ENCODE assay signal across 17 cellular contexts in genomic region chr5:173319610-173320100, GRCh38. TPM values are rescaled to one million over a fixed set of nuclear protein-coding genes. Genes with fewer than 3 reads are reported as not detected.
A peak's percentile ranks its signal among the peaks of the same experiment; 100 is the strongest.
DNase-seq lines count a peak whose midpoint lies in the region; ATAC-seq, FAIRE-seq and TF ChIP-seq lines count a peak whose summit lies in the region.
"Had no signal": no experiment of that assay in that cellular context is flagged by ENCODE, and none has a peak within 500 bp of the region (broad histone marks: within the 10 kb centered on the region; RNA-seq: fewer than 3 reads in every experiment).

No MANE protein-coding gene starts in this region.

- no peak for TF ChIP-seq CTCF in brain (conservative IDR thresholded peaks at IDR 0.05)
- TF ChIP-seq CTCF in hepatocyte (IDR thresholded peaks at IDR 0.05; ENCODE audit: poor library complexity), result no peak
- no peak for TF ChIP-seq CTCF in prostate gland (IDR thresholded peaks at IDR 0.05)

- no peaks in the 10 kb centered on the region for H3K9me2 ChIP-seq in hepatocyte (replicated peaks; ENCODE audit: insufficient read depth)

- H3K4me3 Mint-ChIP-seq in brain, result peak overlapping the region in 1 of 5 experiments; percentile 13
- H3K4me3 Mint-ChIP-seq: activated CD4-positive, alpha-beta T cell treated with anti-CD3 and anti-CD28 coated beads for 36 hours; activated naive CD8-positive, alpha-beta T cell; stimulated activated naive CD8-positive, alpha-beta T cell treated with anti-CD3 and anti-CD28 coated beads, Interleukin-15, Interleukin-2, amounts not matched to agents 100 ng/mL and 50 ng/mL, for 24 hours had no signal

- peaks cover 68% of the 10 kb centered on the region for H3K36me3 ChIP-seq in BLaER1
- H3K36me3 ChIP-seq in hepatocyte (replicated peaks; ENCODE audit: insufficient read depth, low read depth), result no peaks in the 10 kb centered on the region
- no peaks in the 10 kb centered on the region for H3K36me3 ChIP-seq in prostate gland

- H3K9ac ChIP-seq in BLaER1, result peak overlapping the region; percentile 47

- H4K20me1 ChIP-seq in BLaER1, result peaks cover 98% of the 10 kb centered on the region
- H4K20me1 ChIP-seq in hepatocyte (ENCODE audit: insufficient read depth, poor library complexity, severe bottlenecking), result no peaks in the 10 kb centered on the region

- H3K4me2 ChIP-seq in BLaER1 (peak overlapping the region; percentile 87), hepatocyte (peak overlapping the region; percentile 28)

- no peaks in the 10 kb centered on the region for H3K79me2 ChIP-seq in hepatocyte

- H2AFZ ChIP-seq in hepatocyte, result no peak overlapping the region

- peaks cover 100% of the 10 kb centered on the region for H3K4me1 ChIP-seq in BLaER1
- peaks cover 42% of the 10 kb centered on the region for H3K4me1 ChIP-seq in hepatocyte (ENCODE audit: insufficient read depth)
- no peaks in the 10 kb centered on the region for H3K4me1 ChIP-seq in prostate gland (replicated peaks)

- H3K36me3 Mint-ChIP-seq in brain, result peaks cover 50% of the 10 kb centered on the region

- peak overlapping the region; percentile 64 for H3K27ac ChIP-seq in BLaER1
- peak overlapping the region; percentile 55 for H3K27ac ChIP-seq in hepatocyte
- peak overlapping the region; percentile 26 to 30 for H3K27ac ChIP-seq in prostate gland
- H3K27ac ChIP-seq: foreskin keratinocyte had no signal

- peaks cover 97% of the 10 kb centered on the region for H3K4me1 Mint-ChIP-seq in brain

- no peak overlapping the region for H3K4me3 ChIP-seq in BLaER1
- H3K4me3 ChIP-seq in hepatocyte, result no peak overlapping the region
- no peak overlapping the region for H3K4me3 ChIP-seq in prostate gland
- H3K4me3 ChIP-seq: mucosa of descending colon had no signal

- H3K27ac Mint-ChIP-seq in brain, result peak overlapping the region in 3 of 5 experiments; percentile 41 to 92 (median 64)
- H3K27ac Mint-ChIP-seq: activated CD4-positive, alpha-beta T cell treated with anti-CD3 and anti-CD28 coated beads for 36 hours; activated naive CD8-positive, alpha-beta T cell; stimulated activated naive CD8-positive, alpha-beta T cell treated with anti-CD3 and anti-CD28 coated beads, Interleukin-15, Interleukin-2, amounts not matched to agents 100 ng/mL and 50 ng/mL, for 24 hours had no signal

- intact Hi-C loops in prostate gland (cut with DNase I), result loop anchor here (5.0 to 10.0 kb wide), 2 partner anchors 178 to 255 kb away; no protein-coding TSS in a partner anchor

- no peak for FAIRE-seq in GM12892 (lab: Jason Lieb, UNC)
- FAIRE-seq: A204.1 had no signal

- H3K9me3 ChIP-seq in BLaER1 (no peaks in the 10 kb centered on the region), hepatocyte (ENCODE audit: low read depth) (no peaks in the 10 kb centered on the region), prostate gland (no peaks in the 10 kb centered on the region)
- H3K9me3 ChIP-seq: mucosa of descending colon had no signal

- ATAC-seq in HG03457 (IDR thresholded peaks at IDR 0.05; ENCODE audit: unreplicated experiment) (no peak), GM18909 (IDR thresholded peaks at IDR 0.05; ENCODE audit: poor library complexity, unreplicated experiment) (no peak)
- ATAC-seq: activated CD4-positive, alpha-beta T cell treated with anti-CD3 and anti-CD28 coated beads for 36 hours; foreskin keratinocyte had no signal

- peaks cover 0 to 4% (median 0%) of the 10 kb centered on the region in 5 experiments for H3K9me3 Mint-ChIP-seq in brain
- H3K9me3 Mint-ChIP-seq: stimulated activated naive CD8-positive, alpha-beta T cell treated with anti-CD3 and anti-CD28 coated beads, Interleukin-15, Interleukin-2, amounts not matched to agents 100 ng/mL and 50 ng/mL, for 24 hours had no signal

- no peak for DNase-seq in hepatocyte (ENCODE audit: low spot score)
- no peak for DNase-seq in prostate gland (ENCODE audit: low spot score)
- no peak for DNase-seq in dermis blood vessel endothelial cell
- DNase-seq in GM12892 (ENCODE audit: insufficient read length), result no peak
- DNase-seq: activated CD4-positive, alpha-beta T cell treated with anti-CD3 and anti-CD28 coated beads for 36 hours; foreskin keratinocyte; NCI-H187; NK-92 treated with Interleukin-12 subunit alpha and Interleukin-12 subunit beta, amount 100 ng/mL, for 24 hours; stimulated activated CD4-positive, alpha-beta T cell treated with anti-CD3 and anti-CD28 coated beads, Interleukin-2, amount 100 ng/mL, for 24 hours had no signal

- TF ChIP-seq POLR2A in prostate gland (IDR thresholded peaks at IDR 0.05), result no peak
- no peak for TF ChIP-seq POLR2A in GM12892 (IDR thresholded peaks at IDR 0.05; ENCODE audit: low read depth, low read length)

- H3K27me3 ChIP-seq in BLaER1 (no peaks in the 10 kb centered on the region), hepatocyte (no peaks in the 10 kb centered on the region), prostate gland (replicated peaks; ENCODE audit: insufficient read depth) (peaks cover 2% of the 10 kb centered on the region)
- H3K27me3 ChIP-seq: foreskin keratinocyte had no signal

- WGBS in hepatocyte (ENCODE audit: low lambda C conversion rate, missing lambda C conversion rate), result 77% methylated on average over 6 of the region's 6 CpGs
- 75% methylated on average over 6 of the region's 6 CpGs for WGBS in prostate gland

- H3K27me3 Mint-ChIP-seq in brain, result peaks cover 24% of the 10 kb centered on the region

RNA-seq across cellular contexts. Expression of gene STC2, which starts 8.6 kb away (rescaled TPM):
- 9.1 TPM for polyA plus RNA-seq in brain (ENCODE audit: insufficient read depth, low read depth, low replicate concordance)
- 26.6 and 28.6 TPM in 2 replicates for total RNA-seq in hepatocyte
- 27.8 and 38.8 TPM in 2 replicates for polyA plus RNA-seq in hepatocyte
- 1 to 10 TPM in 1 of 2 donors, under 1 TPM in 1; 0.82 to 6.7 TPM for total RNA-seq in prostate gland
- 11.7 and 39.3 TPM in 2 replicates for total RNA-seq in dermis blood vessel endothelial cell
- polyA plus RNA-seq in GM12892 (2012; ENCODE audit: missing spikeins), result 8.5 TPM
